ENCODE assay signal across 8 cellular contexts in genomic region chr20:62805365-62805710, GRCh38. TPM values are rescaled to one million over a fixed set of nuclear protein-coding genes. Genes with fewer than 3 reads are reported as not detected.
DNase-seq lines count a peak whose midpoint lies in the region; ATAC-seq and TF ChIP-seq lines count a peak whose summit lies in the region.

No MANE protein-coding gene starts in this region.

- CTCF ChIA-PET in HEK293 (lab: Yijun Ruan, JAX): interaction anchor here (1.1 to 3.4 kb wide), 3 partner anchors 14 to 101 kb away, joined by 3 to 18 read pairs (median 4); no protein-coding TSS in a partner anchor

- H3K4me2 ChIP-seq in BLaER1: peak overlapping the region; percentile 99

- peaks cover 21% of the 10 kb centered on the region for H3K4me1 Mint-ChIP-seq in activated T-helper 1 cell treated with anti-CD3 and anti-CD28 coated beads, Interleukin-12 subunit alpha, Interleukin-12 subunit beta, Interleukin-2, Interleukin-4 antibody, amounts not matched to agents 30 ng/mL and 10 ng/mL and 1 ng/mL, durations not matched to agents 14 hours and 24 hours and 36 hours (ENCODE audit: low read depth)
- H3K4me1 Mint-ChIP-seq in stimulated activated memory B cell treated with anti-CD40 and anti-IgM and Interleukin-4, amounts not matched to agents 10 μg/mL and 1 μg/mL and 100 μg/mL, for 72 hours: peaks cover 40% of the 10 kb centered on the region

- intact Hi-C loops in activated T-helper 1 cell treated with anti-CD3 and anti-CD28 coated beads, Interleukin-12 subunit alpha, Interleukin-12 subunit beta, Interleukin-2, Interleukin-4 antibody, amounts not matched to agents 30 ng/mL and 10 ng/mL and 1 ng/mL, durations not matched to agents 14 hours and 24 hours and 36 hours (cut with micrococcal nuclease): no loop called here

- H3K4me1 ChIP-seq in BLaER1 (peaks cover 76% of the 10 kb centered on the region), HEK293 (ENCODE audit: control insufficient read depth, insufficient read depth, low read length) (no peaks in the 10 kb centered on the region), iPS-18a (ENCODE audit: control insufficient read depth, low read depth, low read length) (no peaks in the 10 kb centered on the region)

- peaks cover 57% of the 10 kb centered on the region for H4K20me1 ChIP-seq in BLaER1

- no peak for TF ChIP-seq CTCF in HEK293 (tag by site-specific recombination; IDR thresholded peaks at IDR 0.05)

- peaks cover 16% of the 10 kb centered on the region for H3K36me3 Mint-ChIP-seq in activated T-helper 1 cell treated with anti-CD3 and anti-CD28 coated beads, Interleukin-12 subunit alpha, Interleukin-12 subunit beta, Interleukin-2, Interleukin-4 antibody, amounts not matched to agents 30 ng/mL and 10 ng/mL and 1 ng/mL, durations not matched to agents 14 hours and 24 hours and 36 hours (ENCODE audit: low read depth)
- peaks cover 30% of the 10 kb centered on the region for H3K36me3 Mint-ChIP-seq in stimulated activated memory B cell treated with anti-CD40 and anti-IgM and Interleukin-4, amounts not matched to agents 10 μg/mL and 1 μg/mL and 100 μg/mL, for 72 hours

- peak overlapping the region; percentile 67 for H3K27ac Mint-ChIP-seq in activated T-helper 1 cell treated with anti-CD3 and anti-CD28 coated beads, Interleukin-12 subunit alpha, Interleukin-12 subunit beta, Interleukin-2, Interleukin-4 antibody, amounts not matched to agents 30 ng/mL and 10 ng/mL and 1 ng/mL, durations not matched to agents 14 hours and 24 hours and 36 hours
- H3K27ac Mint-ChIP-seq in stimulated activated memory B cell treated with anti-CD40 and anti-IgM and Interleukin-4, amounts not matched to agents 10 μg/mL and 1 μg/mL and 100 μg/mL, for 72 hours: peak overlapping the region; percentile 93

- POLR2A ChIA-PET in HEK293 (lab: Yijun Ruan, JAX): interaction anchor here (1.3 to 3.6 kb wide), 4 partner anchors 10 to 17 kb away, joined by 3 to 22 read pairs (median 5); partner anchors contain the start of gene MRGBP

- H3K9ac ChIP-seq in BLaER1: peak overlapping the region; percentile 93
- H3K9ac ChIP-seq in iPS-18a (ENCODE audit: low read length): no peak overlapping the region

- H3K4me3 ChIP-seq in BLaER1: peak overlapping the region; percentile 92
- H3K4me3 ChIP-seq in HEK293 (ENCODE audit: low read depth, low read length): peak overlapping the region; percentile 97
- H3K4me3 ChIP-seq in iPS-18a (ENCODE audit: low read length): peak overlapping the region; percentile 66

- H3K9me3 ChIP-seq in BLaER1: no peaks in the 10 kb centered on the region
- H3K9me3 ChIP-seq in HEK293 (ENCODE audit: control insufficient read depth, insufficient read depth, low read depth, low read length): no peaks in the 10 kb centered on the region
- H3K9me3 ChIP-seq in iPS-18a (ENCODE audit: control insufficient read depth, low read depth, low read length): no peaks in the 10 kb centered on the region

- H3K27ac ChIP-seq in BLaER1: peak overlapping the region; percentile 92
- peak overlapping the region; percentile 80 for H3K27ac ChIP-seq in HEK293 (ENCODE audit: extremely low read depth, low read depth, low read length)
- no peak overlapping the region for H3K27ac ChIP-seq in iPS-18a (ENCODE audit: low read length)

- no peak for DNase-seq in activated T-helper 1 cell treated with anti-CD3 and anti-CD28 coated beads, Interleukin-12 subunit alpha, Interleukin-12 subunit beta, Interleukin-2, Interleukin-4 antibody, amounts not matched to agents 30 ng/mL and 10 ng/mL and 1 ng/mL, durations not matched to agents 14 hours and 24 hours and 36 hours (ENCODE audit: low spot score)
- DNase-seq in NOMO-1 treated with DMSO at 0.1 percent for 48 hours (lab: John Stamatoyannopoulos, UW; ENCODE audit: unreplicated experiment) (no peak), NCI-H187 treated with DMSO at 0.1 percent for 48 hours (lab: John Stamatoyannopoulos, UW) (no peak)
- no peak for DNase-seq in activated CD4-positive, alpha-beta T cell treated with anti-CD3 and anti-CD28 coated beads, Interleukin-2, amount 50 U/mL, for 1 hour

- no peak for ATAC-seq in stimulated activated memory B cell treated with anti-CD40 and anti-IgM and Interleukin-4, amounts not matched to agents 10 μg/mL and 1 μg/mL and 100 μg/mL, for 72 hours

- H3K4me3 Mint-ChIP-seq in activated T-helper 1 cell treated with anti-CD3 and anti-CD28 coated beads, Interleukin-12 subunit alpha, Interleukin-12 subunit beta, Interleukin-2, Interleukin-4 antibody, amounts not matched to agents 30 ng/mL and 10 ng/mL and 1 ng/mL, durations not matched to agents 14 hours and 24 hours and 36 hours: peak overlapping the region; percentile 85
- peak overlapping the region; percentile 87 for H3K4me3 Mint-ChIP-seq in stimulated activated memory B cell treated with anti-CD40 and anti-IgM and Interleukin-4, amounts not matched to agents 10 μg/mL and 1 μg/mL and 100 μg/mL, for 72 hours

- H3K9me3 Mint-ChIP-seq in activated T-helper 1 cell treated with anti-CD3 and anti-CD28 coated beads, Interleukin-12 subunit alpha, Interleukin-12 subunit beta, Interleukin-2, Interleukin-4 antibody, amounts not matched to agents 30 ng/mL and 10 ng/mL and 1 ng/mL, durations not matched to agents 14 hours and 24 hours and 36 hours: no peaks in the 10 kb centered on the region
- no peaks in the 10 kb centered on the region for H3K9me3 Mint-ChIP-seq in stimulated activated memory B cell treated with anti-CD40 and anti-IgM and Interleukin-4, amounts not matched to agents 10 μg/mL and 1 μg/mL and 100 μg/mL, for 72 hours

- H3K27me3 ChIP-seq in BLaER1 (no peaks in the 10 kb centered on the region), iPS-18a (ENCODE audit: control insufficient read depth, insufficient read depth, low read length) (peaks cover 8% of the 10 kb centered on the region)

- no peaks in the 10 kb centered on the region for H3K27me3 Mint-ChIP-seq in activated T-helper 1 cell treated with anti-CD3 and anti-CD28 coated beads, Interleukin-12 subunit alpha, Interleukin-12 subunit beta, Interleukin-2, Interleukin-4 antibody, amounts not matched to agents 30 ng/mL and 10 ng/mL and 1 ng/mL, durations not matched to agents 14 hours and 24 hours and 36 hours (ENCODE audit: insufficient read depth)
- no peaks in the 10 kb centered on the region for H3K27me3 Mint-ChIP-seq in stimulated activated memory B cell treated with anti-CD40 and anti-IgM and Interleukin-4, amounts not matched to agents 10 μg/mL and 1 μg/mL and 100 μg/mL, for 72 hours

- H3K36me3 ChIP-seq in BLaER1 (peaks cover 53% of the 10 kb centered on the region), HEK293 (ENCODE audit: control insufficient read depth in 2 of 2, insufficient read depth in 1 of 2, low read length in 2 of 2) (peaks cover 4 to 54% of the 10 kb centered on the region in 2 experiments; a peak in 2 of 3 replicates), iPS-18a (ENCODE audit: control insufficient read depth, low read depth, low read length) (peaks cover 14% of the 10 kb centered on the region)

TF ChIP-seq in HEK293, 187 proteins besides CTCF, POLR2A, EP300 and RAD21:
- TF ChIP-seq ZIC2 (tag by site-specific recombination; IDR thresholded peaks at IDR 0.05): peak; percentile 89
- 0 out of 2 replicates have a peak, but pooled peaks have one; percentile 16 for TF ChIP-seq SP7 (tag by site-specific recombination; IDR thresholded peaks at IDR 0.05)
- 0 out of 2 replicates have a peak, but pooled peaks have one; percentile 22 for TF ChIP-seq ZEB2 (tag by site-specific recombination; IDR thresholded peaks at IDR 0.05)
- TF ChIP-seq ZNF670 (tag by site-specific recombination; IDR thresholded peaks at IDR 0.05; ENCODE audit: low read depth): no peak
- peak; percentile 43; the same call in 1 of the 2 replicates for TF ChIP-seq IKZF3 (tag by site-specific recombination; IDR thresholded peaks at IDR 0.05)
- TF ChIP-seq KLF8 (tag by site-specific recombination; IDR thresholded peaks at IDR 0.05): 0 out of 2 replicates have a peak, but pooled peaks have one; percentile 34
- no peak for TF ChIP-seq ZFP41 (tag by site-specific recombination; IDR thresholded peaks at IDR 0.05; ENCODE audit: borderline replicate concordance)
- TF ChIP-seq ZBTB20 (tag by site-specific recombination; IDR thresholded peaks at IDR 0.05): peak; percentile 55; the same call in 1 of the 2 replicates
- no peak for TF ChIP-seq ZNF544 (tag by site-specific recombination; IDR thresholded peaks at IDR 0.05)
- TF ChIP-seq KLF16 (tag by site-specific recombination; IDR thresholded peaks at IDR 0.05): peak; percentile 55; the same call in 1 of the 2 replicates
- no peak for TF ChIP-seq ZSCAN5A (tag by site-specific recombination; IDR thresholded peaks at IDR 0.05)

RNA-seq across cellular contexts. Expression of gene OGFR, which starts 0.7 kb away (rescaled TPM):
- total RNA-seq in activated T-helper 1 cell treated with anti-CD3 and anti-CD28 coated beads, Interleukin-12 subunit alpha, Interleukin-12 subunit beta, Interleukin-2, Interleukin-4 antibody, amounts not matched to agents 30 ng/mL and 10 ng/mL and 1 ng/mL, durations not matched to agents 14 hours and 24 hours and 36 hours: 51.2 and 56.4 TPM in 2 replicates

RNA-seq across cellular contexts. Expression of gene MRGBP, which starts 9.1 kb away (rescaled TPM):
- 17.8 and 19.5 TPM in 2 replicates for total RNA-seq in activated T-helper 1 cell treated with anti-CD3 and anti-CD28 coated beads, Interleukin-12 subunit alpha, Interleukin-12 subunit beta, Interleukin-2, Interleukin-4 antibody, amounts not matched to agents 30 ng/mL and 10 ng/mL and 1 ng/mL, durations not matched to agents 14 hours and 24 hours and 36 hours

RNA-seq across cellular contexts. Expression of gene COL9A3, which starts 11.5 kb away (rescaled TPM):
- total RNA-seq in activated T-helper 1 cell treated with anti-CD3 and anti-CD28 coated beads, Interleukin-12 subunit alpha, Interleukin-12 subunit beta, Interleukin-2, Interleukin-4 antibody, amounts not matched to agents 30 ng/mL and 10 ng/mL and 1 ng/mL, durations not matched to agents 14 hours and 24 hours and 36 hours: not detected in 2 replicates

RNA-seq across cellular contexts. Expression of gene TCFL5, which starts 56.3 kb away (rescaled TPM):
- 5.7 and 5.8 TPM in 2 replicates for total RNA-seq in activated T-helper 1 cell treated with anti-CD3 and anti-CD28 coated beads, Interleukin-12 subunit alpha, Interleukin-12 subunit beta, Interleukin-2, Interleukin-4 antibody, amounts not matched to agents 30 ng/mL and 10 ng/mL and 1 ng/mL, durations not matched to agents 14 hours and 24 hours and 36 hours
